Comparison of ENCODE assay signal across 1 cellular context in genomic region chr3:132804498-132804897, GRCh38.
TF ChIP-seq lines count a peak whose summit lies in the region.

No MANE protein-coding gene starts in this region.

TF ChIP-seq in IMR-90, 13 proteins besides CTCF, POLR2A, EP300 and RAD21 (continued from another document):
- TF ChIP-seq USF2 (IDR thresholded peaks at IDR 0.05; ENCODE audit: low read depth, low read length) = no peak
